27 cellular contexts compared by ENCODE assay signal in genomic region chr5:68515514-68515913, GRCh38.
"Had no signal": no experiment of that assay in that cellular context is flagged by ENCODE, and none has a peak within 500 bp of the region (broad histone marks: within the 10 kb centered on the region; RNA-seq: fewer than 3 reads in every experiment).

No MANE protein-coding gene starts in this region.

- H3K4me1 Mint-ChIP-seq: activated CD8-positive, alpha-beta memory T cell treated with anti-CD3 and anti-CD28 coated beads, Interleukin-2, amount 10 ng/mL, durations not matched to agents 7 days and 5 days; stimulated activated effector memory CD8-positive, alpha-beta T cell treated with anti-CD3 and anti-CD28 coated beads, Interleukin-12 subunit alpha, Interleukin-12 subunit beta, amount 100 ng/mL, for 72 hours had no signal

- H3K9me3 ChIP-seq: breast epithelium, esophagus muscularis mucosa, heart right ventricle, lower lobe of right lung, mucosa of descending colon, thoracic aorta, uterus had no signal

- H3K4me1 ChIP-seq: breast epithelium, esophagus muscularis mucosa, foreskin keratinocyte, lower lobe of right lung, uterus had no signal

- H3K27me3 ChIP-seq: breast epithelium, esophagus muscularis mucosa, heart right ventricle, uterus had no signal

- H3K27ac Mint-ChIP-seq: activated CD8-positive, alpha-beta memory T cell treated with anti-CD3 and anti-CD28 coated beads, Interleukin-2, amount 10 ng/mL, durations not matched to agents 7 days and 5 days; activated CD8-positive, alpha-beta T cell treated with anti-CD3 and anti-CD28 coated beads, Interleukin-2, amount 10 ng/mL, durations not matched to agents 7 days and 5 days; activated naive CD4-positive, alpha-beta T cell treated with anti-CD3 and anti-CD28 coated beads, Interleukin-2, amount 50 U/mL, for 72 hours; activated T-cell treated with anti-CD3 and anti-CD28 coated beads, Interleukin-2, amount 50 U/mL, for 72 hours; endodermal cell; natural killer cell treated with Interleukin-12 subunit alpha and Interleukin-12 subunit beta and Interleukin-15 and Interleukin-18, amount 100 ng/mL, for 72 hours; stimulated activated effector memory CD8-positive, alpha-beta T cell treated with anti-CD3 and anti-CD28 coated beads, Interleukin-12 subunit alpha, Interleukin-12 subunit beta, amount 100 ng/mL, for 72 hours; stimulated activated naive CD8-positive, alpha-beta T cell treated with anti-CD3 and anti-CD28 coated beads, Interleukin-15, Interleukin-2, amounts not matched to agents 100 ng/mL and 50 ng/mL, for 24 hours had no signal

- DNase-seq: activated CD4-positive, alpha-beta T cell treated with anti-CD3 and anti-CD28 coated beads, Interleukin-2, amount 50 U/mL, for 1 hour; activated CD8-positive, alpha-beta memory T cell treated with anti-CD3 and anti-CD28 coated beads, Interleukin-2, amount 10 ng/mL, durations not matched to agents 7 days and 5 days; activated CD8-positive, alpha-beta T cell treated with anti-CD3 and anti-CD28 coated beads, Interleukin-2, amount 10 ng/mL, durations not matched to agents 7 days and 5 days; activated naive CD4-positive, alpha-beta T cell; activated T-cell treated with anti-CD3 and anti-CD28 coated beads, Interleukin-2, amount 50 U/mL, for 72 hours; central memory CD4-positive, alpha-beta T cell; endodermal cell; foreskin keratinocyte; heart right ventricle; kidney glomerular epithelial cell; lower lobe of right lung; mesenchymal stem cell; mucosa of descending colon; stimulated activated CD4-positive, alpha-beta T cell treated with anti-CD3 and anti-CD28 coated beads, Interleukin-12 subunit alpha, Interleukin-12 subunit beta, amount 100 ng/mL, for 4 hours; stimulated activated CD4-positive, alpha-beta T cell treated with anti-CD3 and anti-CD28 coated beads, Interleukin-4, amount 100 ng/mL, for 24 hours; trophoblast cell; uterus had no signal

- ATAC-seq: activated CD8-positive, alpha-beta memory T cell treated with anti-CD3 and anti-CD28 coated beads, Interleukin-2, amount 10 ng/mL, durations not matched to agents 7 days and 5 days; activated CD8-positive, alpha-beta T cell treated with anti-CD3 and anti-CD28 coated beads, Interleukin-2, amount 10 ng/mL, durations not matched to agents 7 days and 5 days; activated naive CD4-positive, alpha-beta T cell treated with anti-CD3 and anti-CD28 coated beads, Interleukin-2, amount 50 U/mL, for 72 hours; activated T-cell treated with anti-CD3 and anti-CD28 coated beads, Interleukin-2, amount 50 U/mL, for 72 hours; foreskin keratinocyte; heart right ventricle; left lobe of liver; lower lobe of right lung; mucosa of descending colon; natural killer cell treated with Interleukin-12 subunit alpha and Interleukin-12 subunit beta and Interleukin-15 and Interleukin-18, amount 100 ng/mL, for 72 hours; sciatic nerve; stimulated activated effector memory CD8-positive, alpha-beta T cell treated with anti-CD3 and anti-CD28 coated beads, Interleukin-12 subunit alpha, Interleukin-12 subunit beta, amount 100 ng/mL, for 72 hours had no signal

- H3K9me3 Mint-ChIP-seq: activated naive CD4-positive, alpha-beta T cell treated with anti-CD3 and anti-CD28 coated beads, Interleukin-2, amount 50 U/mL, for 72 hours; activated T-cell treated with anti-CD3 and anti-CD28 coated beads, Interleukin-2, amount 50 U/mL, for 72 hours; endodermal cell; stimulated activated effector memory CD8-positive, alpha-beta T cell treated with anti-CD3 and anti-CD28 coated beads, Interleukin-12 subunit alpha, Interleukin-12 subunit beta, amount 100 ng/mL, for 72 hours; stimulated activated naive CD8-positive, alpha-beta T cell treated with anti-CD3 and anti-CD28 coated beads, Interleukin-15, Interleukin-2, amounts not matched to agents 100 ng/mL and 50 ng/mL, for 24 hours had no signal

- H3K4me3 ChIP-seq: breast epithelium, esophagus muscularis mucosa, heart right ventricle, lower lobe of right lung, mucosa of descending colon, skin epidermis, thoracic aorta, uterus had no signal

- H3K36me3 ChIP-seq: breast epithelium, esophagus muscularis mucosa, heart right ventricle, lower lobe of right lung, thoracic aorta, uterus had no signal

- H3K27me3 Mint-ChIP-seq: stimulated activated naive CD8-positive, alpha-beta T cell treated with anti-CD3 and anti-CD28 coated beads, Interleukin-15, Interleukin-2, amounts not matched to agents 100 ng/mL and 50 ng/mL, for 24 hours had no signal

- H3K4me3 Mint-ChIP-seq: activated CD8-positive, alpha-beta memory T cell treated with anti-CD3 and anti-CD28 coated beads, Interleukin-2, amount 10 ng/mL, durations not matched to agents 7 days and 5 days; activated CD8-positive, alpha-beta T cell treated with anti-CD3 and anti-CD28 coated beads, Interleukin-2, amount 10 ng/mL, durations not matched to agents 7 days and 5 days; activated T-cell treated with anti-CD3 and anti-CD28 coated beads, Interleukin-2, amount 50 U/mL, for 72 hours; endodermal cell; natural killer cell treated with Interleukin-12 subunit alpha and Interleukin-12 subunit beta and Interleukin-15 and Interleukin-18, amount 100 ng/mL, for 72 hours; stimulated activated effector memory CD8-positive, alpha-beta T cell treated with anti-CD3 and anti-CD28 coated beads, Interleukin-12 subunit alpha, Interleukin-12 subunit beta, amount 100 ng/mL, for 72 hours; stimulated activated naive CD8-positive, alpha-beta T cell treated with anti-CD3 and anti-CD28 coated beads, Interleukin-15, Interleukin-2, amounts not matched to agents 100 ng/mL and 50 ng/mL, for 24 hours had no signal

- H3K27ac ChIP-seq: breast epithelium, esophagus muscularis mucosa, foreskin keratinocyte, heart right ventricle, lower lobe of right lung, skin epidermis, thoracic aorta, uterus had no signal

- H3K36me3 Mint-ChIP-seq: activated CD8-positive, alpha-beta memory T cell treated with anti-CD3 and anti-CD28 coated beads, Interleukin-2, amount 10 ng/mL, durations not matched to agents 7 days and 5 days; activated naive CD4-positive, alpha-beta T cell treated with anti-CD3 and anti-CD28 coated beads, Interleukin-2, amount 50 U/mL, for 72 hours; natural killer cell treated with Interleukin-12 subunit alpha and Interleukin-12 subunit beta and Interleukin-15 and Interleukin-18, amount 100 ng/mL, for 72 hours; stimulated activated effector memory CD8-positive, alpha-beta T cell treated with anti-CD3 and anti-CD28 coated beads, Interleukin-12 subunit alpha, Interleukin-12 subunit beta, amount 100 ng/mL, for 72 hours had no signal
